ENCODE assay signal across 16 cellular contexts in the genomic region with DNA sequence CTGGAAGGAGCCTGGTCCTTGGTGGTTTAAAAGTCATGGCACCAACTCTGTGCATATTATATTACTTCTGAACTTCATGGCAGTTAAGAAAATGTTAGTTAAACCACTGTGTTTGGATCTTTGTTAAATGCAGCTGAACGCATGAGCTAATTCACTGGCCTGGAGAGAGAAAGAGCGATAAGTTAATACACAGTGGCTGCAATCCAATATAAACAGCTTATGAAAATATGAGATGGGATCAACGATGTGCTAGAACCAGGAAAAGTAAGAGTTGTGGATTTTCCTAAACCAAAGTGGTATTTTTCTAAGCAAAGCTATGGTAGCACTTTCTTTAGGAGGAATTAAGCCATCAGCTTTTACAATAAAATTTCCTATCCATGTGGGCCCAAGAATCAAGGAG.
A peak's percentile ranks its signal among the peaks of the same experiment; 100 is the strongest.
DNase-seq lines count a peak whose midpoint lies in the region; ATAC-seq, FAIRE-seq and TF ChIP-seq lines count a peak whose summit lies in the region.
"Had no signal": no experiment of that assay in that cellular context is flagged by ENCODE, and none has a peak within 500 bp of the region (broad histone marks: within the 10 kb centered on the region; RNA-seq: fewer than 3 reads in every experiment).

No MANE protein-coding gene starts in this region.

- H3K27ac ChIP-seq in IMR-90 (ENCODE audit: insufficient read depth, low read length), result no peak overlapping the region
- no peak overlapping the region for H3K27ac ChIP-seq in astrocyte (ENCODE audit: low read depth, low read length)
- no peak overlapping the region for H3K27ac ChIP-seq in osteoblast (ENCODE audit: low read depth, low read length)
- H3K27ac ChIP-seq in hepatocyte, result no peak overlapping the region
- H3K27ac ChIP-seq: PC-9 had no signal

- no peak overlapping the region for H2AK9ac ChIP-seq in IMR-90 (replicated peaks; ENCODE audit: low read depth, low read length, poor library complexity)

- H3K27ac Mint-ChIP-seq in astrocyte (ENCODE audit: unreplicated experiment), result no peak overlapping the region
- no peak overlapping the region for H3K27ac Mint-ChIP-seq in Caco-2 (ENCODE audit: unreplicated experiment)
- H3K27ac Mint-ChIP-seq: H9 had no signal

- H3K27me3 Mint-ChIP-seq in astrocyte (ENCODE audit: low read depth, unreplicated experiment), result peaks cover 4% of the 10 kb centered on the region
- peaks cover 25% of the 10 kb centered on the region for H3K27me3 Mint-ChIP-seq in Caco-2 (ENCODE audit: insufficient read depth, unreplicated experiment)

- no CpG with 5 or more reads among the region's 3 CpGs for WGBS in IMR-90 (ENCODE audit: extremely low coverage in 2 of 2, insufficient read length in 1 of 2), 2 experiments
- WGBS in hepatocyte (ENCODE audit: low lambda C conversion rate, missing lambda C conversion rate), result 72% methylated on average over 3 of the region's 3 CpGs

- peak; percentile 32; the same call in 1 of the 2 replicates for ATAC-seq in IMR-90 (ENCODE audit: low read depth)
- ATAC-seq in HG03045 (IDR thresholded peaks at IDR 0.05; ENCODE audit: unreplicated experiment), result no peak

- H3K4me3 ChIP-seq in IMR-90 (ENCODE audit: insufficient read depth, low read depth, low read length) (no peak overlapping the region), astrocyte (ENCODE audit: insufficient read depth, low read depth, low read length) (no peak overlapping the region), fibroblast of pulmonary artery (replicated peaks; ENCODE audit: low read depth, low read length) (no peak overlapping the region), osteoblast (ENCODE audit: insufficient read depth, low read length) (peak overlapping the region; percentile 7), Caco-2 (ENCODE audit: low read depth, low read length) (no peak overlapping the region), hepatocyte (no peak overlapping the region)
- H3K4me3 ChIP-seq: PC-9 had no signal

- H3K4me1 ChIP-seq in IMR-90 (ENCODE audit: control insufficient read depth, insufficient read depth, low read length) (no peaks in the 10 kb centered on the region), astrocyte (ENCODE audit: insufficient read depth, low read length) (no peaks in the 10 kb centered on the region), osteoblast (ENCODE audit: insufficient read depth, low read length) (peaks cover 13% of the 10 kb centered on the region), Caco-2 (no peaks in the 10 kb centered on the region), hepatocyte (ENCODE audit: insufficient read depth) (no peaks in the 10 kb centered on the region)

- dilution Hi-C loops in IMR-90 (cut with HindIII; ENCODE audit: low sequenced_read_pairs, unreplicated experiment), result no loop called here

- H3K36me3 ChIP-seq in IMR-90 (ENCODE audit: control insufficient read depth, insufficient read depth, low read length), result no peaks in the 10 kb centered on the region
- H3K36me3 ChIP-seq in astrocyte (ENCODE audit: insufficient read depth, low read length), result no peaks in the 10 kb centered on the region
- H3K36me3 ChIP-seq in osteoblast (ENCODE audit: insufficient read depth, low read length), result no peaks in the 10 kb centered on the region
- no peaks in the 10 kb centered on the region for H3K36me3 ChIP-seq in Caco-2 (ENCODE audit: control insufficient read depth, insufficient read depth, low read length)
- no peaks in the 10 kb centered on the region for H3K36me3 ChIP-seq in hepatocyte (replicated peaks; ENCODE audit: insufficient read depth, low read depth)

- TF ChIP-seq RAD21 in IMR-90 (IDR thresholded peaks at IDR 0.05; ENCODE audit: low read length), result no peak

- H4K91ac ChIP-seq in IMR-90 (ENCODE audit: insufficient read depth, low read depth, low read length), result no peak overlapping the region

- no peak overlapping the region for H3K4me3 Mint-ChIP-seq in astrocyte (ENCODE audit: unreplicated experiment)
- H3K4me3 Mint-ChIP-seq in Caco-2 (ENCODE audit: unreplicated experiment), result no peak overlapping the region
- H3K4me3 Mint-ChIP-seq: H9 had no signal

- H3K9me2 ChIP-seq in hepatocyte (replicated peaks; ENCODE audit: insufficient read depth), result no peaks in the 10 kb centered on the region

- no peaks in the 10 kb centered on the region for H3K9me1 ChIP-seq in IMR-90 (ENCODE audit: insufficient read depth, low read length)

- H3K4me2 ChIP-seq in IMR-90 (ENCODE audit: low read depth, low read length), result no peak overlapping the region
- H3K4me2 ChIP-seq in astrocyte (ENCODE audit: low read length), result peak overlapping the region; percentile 12
- H3K4me2 ChIP-seq in osteoblast (ENCODE audit: insufficient read depth, low read length), result peak overlapping the region; percentile 49
- no peak overlapping the region for H3K4me2 ChIP-seq in hepatocyte
- H3K4me2 ChIP-seq: PC-9 had no signal

- intact Hi-C loops in IMR-90 (cut with micrococcal nuclease), result no loop called here
- intact Hi-C loops in Caco-2 (cut with micrococcal nuclease; ENCODE audit: unreplicated experiment), result no loop called here

- no peak overlapping the region for H2BK20ac ChIP-seq in IMR-90 (ENCODE audit: low read depth, low read length)

- peaks cover 2% of the 10 kb centered on the region for H3K9me3 Mint-ChIP-seq in astrocyte (ENCODE audit: unreplicated experiment)
- no peaks in the 10 kb centered on the region for H3K9me3 Mint-ChIP-seq in Caco-2 (ENCODE audit: unreplicated experiment)
- H3K9me3 Mint-ChIP-seq: H9 had no signal

- in situ Hi-C loops in IMR-90 (cut with MboI; ENCODE audit: low sequenced_read_pairs), result no loop called here

- H3K79me2 ChIP-seq in astrocyte (ENCODE audit: insufficient read depth, low read length), result no peaks in the 10 kb centered on the region
- no peaks in the 10 kb centered on the region for H3K79me2 ChIP-seq in osteoblast (ENCODE audit: insufficient read depth, low read length)
- no peaks in the 10 kb centered on the region for H3K79me2 ChIP-seq in hepatocyte

- no peak overlapping the region for H2AK5ac ChIP-seq in IMR-90 (ENCODE audit: low read depth, low read length)

- H3K18ac ChIP-seq in IMR-90 (ENCODE audit: low read depth, low read length), result no peak overlapping the region

- H3K9ac ChIP-seq in IMR-90 (ENCODE audit: low read depth, low read length) (no peak overlapping the region), astrocyte (ENCODE audit: low read length) (no peak overlapping the region)

- H3K56ac ChIP-seq in IMR-90 (ENCODE audit: extremely low read depth, insufficient read depth, low read length), result no peak overlapping the region

- no peaks in the 10 kb centered on the region for H3K9me3 ChIP-seq in IMR-90 (ENCODE audit: control insufficient read depth, insufficient read depth, low read length)
- no peaks in the 10 kb centered on the region for H3K9me3 ChIP-seq in astrocyte (ENCODE audit: insufficient read depth, low read depth, low read length)
- H3K9me3 ChIP-seq in osteoblast (ENCODE audit: low read depth, low read length), result no peaks in the 10 kb centered on the region
- H3K9me3 ChIP-seq in Caco-2, result no peaks in the 10 kb centered on the region
- no peaks in the 10 kb centered on the region for H3K9me3 ChIP-seq in hepatocyte (ENCODE audit: low read depth)

- no peak overlapping the region for H4K8ac ChIP-seq in IMR-90 (ENCODE audit: low read depth in 2 of 2, low read length in 2 of 2)

- CTCF ChIA-PET in IMR-90 (lab: Yijun Ruan, JAX), result interaction anchor here (0.6 kb wide), 1 partner anchor 574 kb away, joined by 8 read pairs; no protein-coding TSS in a partner anchor
- CTCF ChIA-PET in Caco-2 (lab: Charles Lee), result interaction anchor here (0.6 kb wide), 1 partner anchor 900 kb away, joined by 3 read pairs; no protein-coding TSS in a partner anchor

- no peak overlapping the region for H3K4ac ChIP-seq in IMR-90 (ENCODE audit: low read depth, low read length)

- FAIRE-seq in astrocyte (lab: Jason Lieb, UNC), result no peak
- FAIRE-seq: D721Med had no signal

- no peak overlapping the region for H2BK15ac ChIP-seq in IMR-90 (ENCODE audit: low read depth, low read length)

- H3K79me1 ChIP-seq in IMR-90 (ENCODE audit: low read depth in 1 of 2, low read length in 2 of 2), result no peaks in the 10 kb centered on the region

- peaks cover 5% of the 10 kb centered on the region; the same call in 1 of the 2 replicates for H3K27me3 ChIP-seq in IMR-90 (ENCODE audit: control insufficient read depth, insufficient read depth, low read length)
- peaks cover 6% of the 10 kb centered on the region for H3K27me3 ChIP-seq in astrocyte (ENCODE audit: insufficient read depth, low read length)
- H3K27me3 ChIP-seq in osteoblast (ENCODE audit: insufficient read depth, low read length), result peaks cover 8% of the 10 kb centered on the region
- H3K27me3 ChIP-seq in Caco-2 (replicated peaks; ENCODE audit: control insufficient read depth, insufficient read depth, low read length), result no peaks in the 10 kb centered on the region
- H3K27me3 ChIP-seq in hepatocyte, result no peaks in the 10 kb centered on the region

- POLR2A ChIA-PET in IMR-90 (lab: Charles Lee; ENCODE audit: unreplicated experiment) (no interaction called here), Caco-2 (lab: Charles Lee) (no interaction called here)

- no peak overlapping the region for H2BK120ac ChIP-seq in IMR-90 (ENCODE audit: low read depth, low read length)

- no peaks in the 10 kb centered on the region for H3K36me3 Mint-ChIP-seq in astrocyte (ENCODE audit: low read depth, unreplicated experiment)
- H3K36me3 Mint-ChIP-seq in Caco-2 (ENCODE audit: insufficient read depth, unreplicated experiment), result no peaks in the 10 kb centered on the region

- H2BK5ac ChIP-seq in IMR-90 (ENCODE audit: low read depth, low read length, poor library complexity, severe bottlenecking), result no peak overlapping the region

- no peak for TF ChIP-seq CTCF in IMR-90 (conservative IDR thresholded peaks at IDR 0.05; ENCODE audit: low read depth, low read length)
- no peak for TF ChIP-seq CTCF in astrocyte (IDR thresholded peaks at IDR 0.05; ENCODE audit: insufficient read depth, low read depth, low read length)
- no peak for TF ChIP-seq CTCF in fibroblast of pulmonary artery (IDR thresholded peaks at IDR 0.05; ENCODE audit: low read length, missing control alignments)
- TF ChIP-seq CTCF in osteoblast (IDR thresholded peaks at IDR 0.05; ENCODE audit: extremely low read depth, low read depth, low read length), result no peak
- TF ChIP-seq CTCF in Caco-2 (IDR thresholded peaks at IDR 0.05; ENCODE audit: insufficient read depth in 1 of 2, low read depth in 1 of 2, low read length in 1 of 2, severe bottlenecking in 1 of 2, unreplicated experiment in 1 of 2), result no peak
- no peak for TF ChIP-seq CTCF in hepatocyte (IDR thresholded peaks at IDR 0.05; ENCODE audit: poor library complexity)

- peak; percentile 31 for DNase-seq in IMR-90
- peak; percentile 61 for DNase-seq in astrocyte (ENCODE audit: low read depth)
- DNase-seq in fibroblast of pulmonary artery (ENCODE audit: low read depth), result peak; percentile 33
- DNase-seq in osteoblast (ENCODE audit: insufficient read length, low spot score, missing footprints), result no peak
- no peak for DNase-seq in Caco-2
- no peak for DNase-seq in nucleus accumbens (lab: John Stamatoyannopoulos, UW)
- DNase-seq in hepatocyte (ENCODE audit: low spot score), result no peak
- DNase-seq: AML-193, H9, Karpas-422, NCI-H187 treated with DMSO at 0.1 percent for 48 hours, NCI-H226, NCI-H526 treated with DMSO at 0.1 percent for 48 hours, PC-9 had no signal

- H4K20me1 ChIP-seq in IMR-90 (ENCODE audit: insufficient read depth, low read length) (no peaks in the 10 kb centered on the region), astrocyte (ENCODE audit: insufficient read depth, low read length) (no peaks in the 10 kb centered on the region), osteoblast (ENCODE audit: insufficient read depth, low read length) (no peaks in the 10 kb centered on the region), hepatocyte (ENCODE audit: insufficient read depth, poor library complexity, severe bottlenecking) (no peaks in the 10 kb centered on the region)

- no peak for TF ChIP-seq POLR2A in IMR-90 (IDR thresholded peaks at IDR 0.05; ENCODE audit: low read depth, low read length)

- no peak overlapping the region for H3K23ac ChIP-seq in IMR-90 (ENCODE audit: low read depth, low read length)

- no TSS peak for BruUV-seq in IMR-90 (replicated peaks; lab: Mats Ljungman, UMichigan)
- no TSS peak for BruUV-seq in Caco-2 (replicated peaks; lab: Mats Ljungman, UMichigan)

- H2AFZ ChIP-seq in IMR-90 (replicated peaks; ENCODE audit: low read length, poor library complexity) (no peak overlapping the region), astrocyte (ENCODE audit: low read depth, low read length) (no peak overlapping the region), osteoblast (ENCODE audit: low read length) (peak overlapping the region; percentile 32), hepatocyte (no peak overlapping the region)
- H2AFZ ChIP-seq: PC-9 had no signal

- no peak overlapping the region for H3K14ac ChIP-seq in IMR-90 (replicated peaks; ENCODE audit: low read depth, low read length)

- H4K5ac ChIP-seq in IMR-90 (ENCODE audit: low read depth, low read length), result no peak overlapping the region

- H3K4me1 Mint-ChIP-seq in astrocyte (ENCODE audit: low read depth, unreplicated experiment) (no peaks in the 10 kb centered on the region), Caco-2 (ENCODE audit: low read depth, unreplicated experiment) (no peaks in the 10 kb centered on the region)

Comparison
In these comparisons a context has a peak if more than half of its experiments do, and no peak if none do; other contexts are left out.
1. DNase-seq: peak in IMR-90 (single experiment), astrocyte (single experiment) and fibroblast of pulmonary artery (single experiment); none in osteoblast (single experiment), Caco-2 (0 of 2), nucleus accumbens (0 of 56) and hepatocyte (single experiment).
2. H3K4me2 ChIP-seq: peak in astrocyte (single experiment) and osteoblast (single experiment); none in IMR-90 (single experiment) and hepatocyte (single experiment).